ENCODE assay signal across 8 cellular contexts in the genomic region with DNA sequence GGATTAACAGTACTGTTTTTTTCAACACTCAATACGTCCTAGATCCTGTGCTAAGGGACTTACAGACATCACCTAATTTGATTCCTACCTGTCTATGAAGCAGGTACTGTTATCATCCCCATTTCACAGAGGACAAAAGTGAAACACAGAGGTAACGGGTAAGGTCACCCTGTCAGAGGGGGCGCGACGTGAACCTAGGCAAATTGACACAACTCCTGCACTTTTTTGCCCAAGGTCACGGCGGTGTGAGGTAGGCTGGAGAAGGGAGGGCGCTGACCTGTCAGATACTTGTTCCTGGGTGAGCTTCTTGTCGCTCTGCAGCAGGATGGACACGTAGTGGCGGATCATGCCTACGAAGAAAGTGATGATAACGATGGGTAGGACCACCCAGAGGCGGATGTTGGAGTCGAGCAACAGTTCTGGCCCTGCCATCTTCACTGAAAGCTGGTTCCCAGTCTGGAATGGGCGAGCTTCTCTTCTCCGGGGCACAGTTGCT. TPM values are rescaled to one million over a fixed set of nuclear protein-coding genes. Genes with fewer than 3 reads are reported as not detected.
DNase-seq lines count a peak whose midpoint lies in the region; ATAC-seq and TF ChIP-seq lines count a peak whose summit lies in the region.

No MANE protein-coding gene starts in this region.

- H3K9ac ChIP-seq in endodermal cell (ENCODE audit: extremely low read depth, low read length, poor library complexity, severe bottlenecking), result peak overlapping the region; percentile 82
- peak overlapping the region; percentile 77 for H3K9ac ChIP-seq in neural cell (ENCODE audit: low read length)

- no peaks in the 10 kb centered on the region for H3K9me2 ChIP-seq in neural cell (ENCODE audit: insufficient read depth, low read length)

- H3K4me3 Mint-ChIP-seq in endodermal cell, result peak overlapping the region; percentile 95

- TF ChIP-seq CTCF in GM06990 (IDR thresholded peaks at IDR 0.05; ENCODE audit: insufficient read depth, low read length, poor library complexity, severe bottlenecking) (no peak), endodermal cell (conservative IDR thresholded peaks at IDR 0.05) (no peak), neural cell (IDR thresholded peaks at IDR 0.05; ENCODE audit: poor library complexity, severe bottlenecking) (no peak)

- ATAC-seq in GM21786 (IDR thresholded peaks at IDR 0.05; ENCODE audit: unreplicated experiment), result peak; percentile 29

- no peaks in the 10 kb centered on the region for H3K27me3 Mint-ChIP-seq in endodermal cell (ENCODE audit: insufficient read depth)

- H3K4me3 ChIP-seq in GM06990 (replicated peaks; ENCODE audit: low read depth, low read length) (peak overlapping the region; percentile 74), MG63 (peak overlapping the region; percentile 82), endodermal cell (ENCODE audit: low read length) (peak overlapping the region; percentile 95), neural cell (ENCODE audit: low read length) (peak overlapping the region; percentile 83)

- peaks cover 4% of the 10 kb centered on the region for H3K36me3 ChIP-seq in GM06990 (ENCODE audit: control insufficient read depth, insufficient read depth, low read length)
- no peaks in the 10 kb centered on the region; the same call in 1 of the 2 replicates for H3K36me3 ChIP-seq in MG63
- H3K36me3 ChIP-seq in endodermal cell (ENCODE audit: control insufficient read depth, insufficient read depth, low read length), result peaks cover 24% of the 10 kb centered on the region
- no peaks in the 10 kb centered on the region for H3K36me3 ChIP-seq in neural cell (ENCODE audit: insufficient read depth, low read length)

- H2AFZ ChIP-seq in neural cell (ENCODE audit: low read depth, low read length), result peak overlapping the region; percentile 77

- TF ChIP-seq EP300 in neural cell (conservative IDR thresholded peaks at IDR 0.05; ENCODE audit: poor library complexity, severe bottlenecking), result no peak

- no peaks in the 10 kb centered on the region for H3K27me3 ChIP-seq in GM06990 (replicated peaks; ENCODE audit: control insufficient read depth, insufficient read depth, low read length)
- no peaks in the 10 kb centered on the region for H3K27me3 ChIP-seq in MG63
- H3K27me3 ChIP-seq in endodermal cell (ENCODE audit: control insufficient read depth, insufficient read depth, low read length, poor library complexity, severe bottlenecking), result no peaks in the 10 kb centered on the region
- H3K27me3 ChIP-seq in neural cell (ENCODE audit: insufficient read depth, low read depth, low read length), result no peaks in the 10 kb centered on the region

- WGBS in endodermal cell (ENCODE audit: insufficient coverage in 1 of 2, insufficient read length in 1 of 2), 2 experiments, result 1 to 3% methylated on average over 14 to 17 of the region's 17 CpGs

- H3K4me1 ChIP-seq in endodermal cell (ENCODE audit: control insufficient read depth, insufficient read depth, low read length), result peaks cover 7% of the 10 kb centered on the region

- no peaks in the 10 kb centered on the region for H3F3A ChIP-seq in neural cell (ENCODE audit: insufficient read depth, low read length, poor library complexity, severe bottlenecking)

- DNase-seq in GM06990 (ENCODE audit: extremely low read depth, insufficient read length) (no peak), MG63 (no peak), endodermal cell (no peak), medulla oblongata (ENCODE audit: extremely low spot score) (no peak), NCI-H2227 treated with DMSO at 0.1 percent for 48 hours (lab: John Stamatoyannopoulos, UW) (no peak), NCI-H2171 (lab: John Stamatoyannopoulos, UW) (no peak)

- peaks cover 30% of the 10 kb centered on the region for H3K79me2 ChIP-seq in neural cell (replicated peaks; ENCODE audit: insufficient read depth, low read length)

- no peaks in the 10 kb centered on the region for H4K20me1 ChIP-seq in neural cell (ENCODE audit: insufficient read depth)

- H3K27ac Mint-ChIP-seq in endodermal cell, result peak overlapping the region; percentile 97

- H3K9me3 ChIP-seq in MG63 (no peaks in the 10 kb centered on the region), endodermal cell (ENCODE audit: control insufficient read depth, low read length) (no peaks in the 10 kb centered on the region), neural cell (ENCODE audit: low read length) (no peaks in the 10 kb centered on the region)

- H3K9me3 Mint-ChIP-seq in endodermal cell, result no peaks in the 10 kb centered on the region

- no peak for TF ChIP-seq RAD21 in neural cell (conservative IDR thresholded peaks at IDR 0.05)

- peaks cover 15% of the 10 kb centered on the region for H3K4me1 Mint-ChIP-seq in endodermal cell

- no peak overlapping the region for H3K27ac ChIP-seq in endodermal cell (ENCODE audit: low read depth, low read length)
- H3K27ac ChIP-seq in neural cell (ENCODE audit: low read length), result peak overlapping the region; percentile 76

- peak overlapping the region; percentile 82 for H3K4me2 ChIP-seq in neural cell (ENCODE audit: low read length)

- H3K36me3 Mint-ChIP-seq in endodermal cell (ENCODE audit: low read depth), result peaks cover 8% of the 10 kb centered on the region

TF ChIP-seq in neural cell, 6 proteins besides CTCF, POLR2A, EP300 and RAD21:
- TF ChIP-seq TAF1 (IDR thresholded peaks at IDR 0.05; ENCODE audit: low read depth) (peak; percentile 57), MXI1 (conservative IDR thresholded peaks at IDR 0.05; ENCODE audit: poor library complexity, severe bottlenecking) (no peak)

RNA-seq across cellular contexts. Expression of gene EMC3, which starts 0.4 kb away (rescaled TPM):
- total RNA-seq in MG63 (2014; rRNA removed; shearing (Covaris generic); ENCODE audit: low replicate concordance), result 18.8 and 72.4 TPM in 2 replicates
- total RNA-seq in endodermal cell, result 10 to 100 TPM; 35.6 to 45.3 TPM
- polyA plus RNA-seq in endodermal cell (2013, experiment 1 of 2), result 67.0 TPM
- 56.8 TPM for polyA plus RNA-seq in endodermal cell (2013, experiment 2 of 2)
- 88.9 and 117 TPM in 2 replicates for polyA plus RNA-seq in neural cell
- polyA minus RNA-seq in neural cell, result 50.2 and 52.1 TPM in 2 replicates

RNA-seq across cellular contexts. Expression of gene PRRT3, which starts 34.1 kb away (rescaled TPM):
- total RNA-seq in MG63 (2014; rRNA removed; shearing (Covaris generic); ENCODE audit: low replicate concordance), result 0.23 TPM in 1 of 2 replicates, not detected in the other
- total RNA-seq in endodermal cell, result 10 to 100 TPM in 1 of 2 donors, 1 to 10 TPM in 1; 7.4 to 11.3 TPM
- polyA plus RNA-seq in endodermal cell (2013, experiment 1 of 2), result 6.6 TPM
- 5.5 TPM for polyA plus RNA-seq in endodermal cell (2013, experiment 2 of 2)
- 2.9 and 4.3 TPM in 2 replicates for polyA plus RNA-seq in neural cell
- 10.0 and 11.7 TPM in 2 replicates for polyA minus RNA-seq in neural cell

RNA-seq across cellular contexts. Expression of gene FANCD2, which starts 40.0 kb away (rescaled TPM):
- 7.1 and 13.6 TPM in 2 replicates for total RNA-seq in MG63 (2014; rRNA removed; shearing (Covaris generic); ENCODE audit: low replicate concordance)
- total RNA-seq in endodermal cell, result 10 to 100 TPM; 56.0 to 79.9 TPM
- polyA plus RNA-seq in endodermal cell (2013, experiment 1 of 2), result 51.8 TPM
- 52.8 TPM for polyA plus RNA-seq in endodermal cell (2013, experiment 2 of 2)
- polyA plus RNA-seq in neural cell, result 0.86 and 3.3 TPM in 2 replicates
- polyA minus RNA-seq in neural cell, result 4.3 and 5.4 TPM in 2 replicates

RNA-seq across cellular contexts. Expression of gene CRELD1, which starts 52.6 kb away (rescaled TPM):
- 19.1 and 22.6 TPM in 2 replicates for total RNA-seq in MG63 (2014; rRNA removed; shearing (Covaris generic); ENCODE audit: low replicate concordance)
- 10 to 100 TPM; 35.7 to 43.2 TPM for total RNA-seq in endodermal cell
- 36.2 TPM for polyA plus RNA-seq in endodermal cell (2013, experiment 1 of 2)
- 33.2 TPM for polyA plus RNA-seq in endodermal cell (2013, experiment 2 of 2)
- 48.9 and 59.8 TPM in 2 replicates for polyA plus RNA-seq in neural cell
- 28.8 and 31.2 TPM in 2 replicates for polyA minus RNA-seq in neural cell
